ENCODE assay signal across 23 cellular contexts in genomic region chrX:80576267-80576666, GRCh38.
"Had no signal": no experiment of that assay in that cellular context is flagged by ENCODE, and none has a peak within 500 bp of the region (broad histone marks: within the 10 kb centered on the region; RNA-seq: fewer than 3 reads in every experiment).

No MANE protein-coding gene starts in this region.

- H3K4me3 ChIP-seq: SJSA1, SK-N-MC had no signal

- H3K27ac ChIP-seq: KMS-11, RWPE1, SJSA1, SK-N-MC had no signal

- H3K9me3 ChIP-seq: SJSA1 had no signal

- H3K36me3 ChIP-seq: SJSA1 had no signal

- H3K27me3 ChIP-seq: SJSA1 had no signal

- ATAC-seq: HepG2, Panc1, PC-3 had no signal

- H3K9ac ChIP-seq: KMS-11 had no signal

- DNase-seq: IMR-90, Kasumi-1, MM.1S, NCI-H1092 treated with DMSO at 0.1 percent for 48 hours, NCI-H1436, NCI-H187, NCI-H2029, NCI-H2081 treated with DMSO at 0.1 percent for 48 hours, NCI-H2171, NCI-H226, NCI-H446, NCI-H510A, NCI-H524 treated with DMSO at 0.1 percent for 48 hours, NCI-H69, NCI-H774, PC-3, SIG-M5 had no signal

- H3K4me1 ChIP-seq: SJSA1 had no signal

- H3K4me2 ChIP-seq: KMS-11 had no signal
